In the genomic region with DNA sequence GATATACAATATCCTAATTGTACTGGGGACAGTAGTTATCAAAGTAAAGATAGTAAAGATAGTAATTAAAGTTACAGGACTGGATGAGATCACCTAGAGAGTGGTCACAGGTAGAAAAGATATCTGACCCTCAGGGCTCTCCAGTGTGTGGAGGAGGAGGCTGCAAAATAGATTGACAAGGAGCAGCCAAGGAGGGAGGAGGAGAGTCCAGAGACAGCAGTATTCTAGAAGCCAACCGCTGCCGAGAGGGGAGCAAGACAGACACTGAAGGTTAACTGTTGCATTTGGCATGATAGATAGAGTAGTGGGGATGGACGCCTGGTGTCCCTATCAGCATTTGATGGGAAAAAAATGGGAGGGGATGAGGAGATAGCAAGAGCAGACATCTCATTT, we compare ENCODE assay signal across 16 cellular contexts. TPM values are rescaled to one million over a fixed set of nuclear protein-coding genes. Genes with fewer than 3 reads are reported as not detected.
A peak's percentile ranks its signal among the peaks of the same experiment; 100 is the strongest.
DNase-seq lines count a peak whose midpoint lies in the region; ATAC-seq and TF ChIP-seq lines count a peak whose summit lies in the region.
"Had no signal": no experiment of that assay in that cellular context is flagged by ENCODE, and none has a peak within 500 bp of the region (broad histone marks: within the 10 kb centered on the region; RNA-seq: fewer than 3 reads in every experiment).

No MANE protein-coding gene starts in this region.

- intact Hi-C loops in MCF 10A (cut with micrococcal nuclease) (no loop called here), breast epithelium (cut with DNase I; ENCODE audit: low total_unique reads) (no loop called here)

- TF ChIP-seq POLR2A in breast epithelium (IDR thresholded peaks at IDR 0.05) = no peak

- H3K4me1 ChIP-seq in breast epithelium = no peaks in the 10 kb centered on the region

- TF ChIP-seq CTCF in MCF 10A (IDR thresholded peaks at IDR 0.05; ENCODE audit: unreplicated experiment) (no peak), breast epithelium (IDR thresholded peaks at IDR 0.05) (no peak), omental fat pad (IDR thresholded peaks at IDR 0.05) (no peak)

- CTCF ChIA-PET in MCF 10A (lab: Yijun Ruan, JAX) = interaction anchor here (1.3 kb wide), 1 partner anchor 27 kb away, joined by 4 read pairs; no protein-coding TSS in a partner anchor

- H3K4me3 Mint-ChIP-seq in MCF 10A (ENCODE audit: unreplicated experiment) = no peak overlapping the region
- H3K4me3 Mint-ChIP-seq in central memory CD8-positive, alpha-beta T cell = no peak overlapping the region

- peaks cover 33% of the 10 kb centered on the region for H3K4me1 Mint-ChIP-seq in MCF 10A (ENCODE audit: insufficient read depth, unreplicated experiment)
- no peaks in the 10 kb centered on the region for H3K4me1 Mint-ChIP-seq in central memory CD8-positive, alpha-beta T cell

- POLR2A ChIA-PET in MCF 10A (lab: Yijun Ruan, JAX) = interaction anchor here (0.5 to 1.6 kb wide), 4 partner anchors 9 to 1085 kb away, joined by 3 to 5 read pairs (median 4); no protein-coding TSS in a partner anchor

- H3K36me3 Mint-ChIP-seq in MCF 10A (ENCODE audit: insufficient read depth, unreplicated experiment) = no peaks in the 10 kb centered on the region
- peaks cover 2% of the 10 kb centered on the region for H3K36me3 Mint-ChIP-seq in central memory CD8-positive, alpha-beta T cell (ENCODE audit: insufficient read depth)

- no peaks in the 10 kb centered on the region for H3K9me3 ChIP-seq in breast epithelium

- no peaks in the 10 kb centered on the region for H3K27me3 Mint-ChIP-seq in MCF 10A (ENCODE audit: insufficient read depth, unreplicated experiment)
- H3K27me3 Mint-ChIP-seq in central memory CD8-positive, alpha-beta T cell = peaks cover 15% of the 10 kb centered on the region

- ATAC-seq in central memory CD8-positive, alpha-beta T cell (replicated peaks; ENCODE audit: extremely low read depth, poor library complexity, severe bottlenecking) = no peak
- ATAC-seq in omental fat pad (ENCODE audit: low FRiP score) = peak; percentile 20

- DNase-seq in MCF 10A (ENCODE audit: unreplicated experiment) (no peak), breast epithelium (ENCODE audit: low spot score in 2 of 2) (no peak), NCI-H226 (peak; percentile 79), omental fat pad (ENCODE audit: low spot score) (no peak), GF-D8 (lab: John Stamatoyannopoulos, UW) (no peak), AG20443 (ENCODE audit: low spot score) (no peak), glomerular visceral epithelial cell (ENCODE audit: extremely low spot score) (no peak)
- no peak for DNase-seq in central memory CD8-positive, alpha-beta T cell (ENCODE audit: low spot score in 2 of 2)
- DNase-seq: 8988T, KBM-7, NCI-H1048, NCI-H146, NCI-H446, RPMI8226 had no signal

- no peak overlapping the region for H3K27ac ChIP-seq in breast epithelium
- H3K27ac ChIP-seq: C4-2B, SK-N-MC had no signal

- BruUV-seq in MCF 10A (replicated peaks; lab: Mats Ljungman, UMichigan) = no TSS peak

- no peaks in the 10 kb centered on the region for H3K27me3 ChIP-seq in breast epithelium

- peak overlapping the region; percentile 44 for H3K27ac Mint-ChIP-seq in MCF 10A (ENCODE audit: low read depth, unreplicated experiment)
- H3K27ac Mint-ChIP-seq in central memory CD8-positive, alpha-beta T cell (ENCODE audit: low read depth) = peak overlapping the region; percentile 3

- H3K4me3 ChIP-seq in breast epithelium = no peak overlapping the region
- H3K4me3 ChIP-seq: SK-N-MC had no signal

- H3K9me3 Mint-ChIP-seq in MCF 10A (ENCODE audit: unreplicated experiment) = peaks cover 7% of the 10 kb centered on the region
- no peaks in the 10 kb centered on the region for H3K9me3 Mint-ChIP-seq in central memory CD8-positive, alpha-beta T cell

- H3K36me3 ChIP-seq in breast epithelium = no peaks in the 10 kb centered on the region

RNA-seq across cellular contexts. Expression of a gene that starts 17.0 kb away (rescaled TPM):
- total RNA-seq in MCF 10A (2022) (30.7 and 34.9 TPM in 2 replicates), breast epithelium (10 to 100 TPM in 1 of 3 donors, 1 to 10 TPM in 1, under 1 TPM in 1; 0.64 to 13.8 (median 5.6) TPM), omental fat pad (1 to 10 TPM; 1.6 to 7.7 (median 3.3) TPM)

RNA-seq across cellular contexts. Expression of a gene that starts 48.0 kb away (rescaled TPM):
- not detected in 2 replicates for total RNA-seq in MCF 10A (2022)
- 1 to 10 TPM in 1 of 3 donors, under 1 TPM in 1, not detected in 1; 0.33 to 1.0 TPM for total RNA-seq in breast epithelium
- total RNA-seq in omental fat pad = 1 to 10 TPM in 1 of 4 donors, under 1 TPM in 2, not detected in 1; 0.36 to 1.7 (median 0.37) TPM
